In the genomic region with DNA sequence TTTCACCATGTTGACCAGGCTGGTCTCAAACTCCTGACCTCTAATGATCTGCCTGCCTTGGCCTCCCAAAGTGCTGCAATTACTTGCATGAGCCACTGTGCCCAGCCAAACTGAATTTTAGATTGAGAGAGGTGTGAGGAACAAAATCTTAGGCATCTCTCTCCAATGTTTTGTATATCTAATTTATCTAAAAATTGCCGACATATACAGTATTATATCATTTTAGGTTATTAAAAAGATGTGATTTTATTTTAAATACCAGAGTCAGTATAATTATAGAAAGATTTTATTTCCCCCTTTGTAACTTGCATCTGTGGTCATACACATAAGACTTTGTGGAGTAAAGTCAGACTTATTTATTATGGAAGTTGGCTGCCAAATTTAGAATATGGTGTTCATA, we compare ENCODE assay signal across 2 cellular contexts.
A peak's percentile ranks its signal among the peaks of the same experiment; 100 is the strongest.
TF ChIP-seq lines count a peak whose summit lies in the region.

No MANE protein-coding gene starts in this region.

TF ChIP-seq in HepG2, 621 proteins besides CTCF, POLR2A, EP300 and RAD21:
- TF ChIP-seq ZBTB42 (CRISPR knock-in tag; IDR thresholded peaks at IDR 0.05) (no peak), MAFF (IDR thresholded peaks at IDR 0.05; ENCODE audit: low read depth, low read length) (peak; percentile 86), MAFK (conservative IDR thresholded peaks at IDR 0.05 in 1 of 2, IDR thresholded peaks at IDR 0.05 in 1 of 2; ENCODE audit: low read length in 2 of 2) (peak; percentile 79 to 93), MBNL3 (CRISPR knock-in tag; conservative IDR thresholded peaks at IDR 0.05) (no peak)
TF ChIP-seq in HepG2: peak in this region for 2.

TF ChIP-seq in IMR-90, 13 proteins besides CTCF, POLR2A, EP300 and RAD21:
- no peak for TF ChIP-seq FOS (IDR thresholded peaks at IDR 0.05; ENCODE audit: low read depth, low read length)
- TF ChIP-seq MAFK (IDR thresholded peaks at IDR 0.05; ENCODE audit: low read depth, low read length): peak; percentile 81
- TF ChIP-seq RFX5 (IDR thresholded peaks at IDR 0.05; ENCODE audit: low read depth, low read length): no peak
TF ChIP-seq in IMR-90: peak in this region for 1.
